1 cellular context compared by ENCODE assay signal in the genomic region with DNA sequence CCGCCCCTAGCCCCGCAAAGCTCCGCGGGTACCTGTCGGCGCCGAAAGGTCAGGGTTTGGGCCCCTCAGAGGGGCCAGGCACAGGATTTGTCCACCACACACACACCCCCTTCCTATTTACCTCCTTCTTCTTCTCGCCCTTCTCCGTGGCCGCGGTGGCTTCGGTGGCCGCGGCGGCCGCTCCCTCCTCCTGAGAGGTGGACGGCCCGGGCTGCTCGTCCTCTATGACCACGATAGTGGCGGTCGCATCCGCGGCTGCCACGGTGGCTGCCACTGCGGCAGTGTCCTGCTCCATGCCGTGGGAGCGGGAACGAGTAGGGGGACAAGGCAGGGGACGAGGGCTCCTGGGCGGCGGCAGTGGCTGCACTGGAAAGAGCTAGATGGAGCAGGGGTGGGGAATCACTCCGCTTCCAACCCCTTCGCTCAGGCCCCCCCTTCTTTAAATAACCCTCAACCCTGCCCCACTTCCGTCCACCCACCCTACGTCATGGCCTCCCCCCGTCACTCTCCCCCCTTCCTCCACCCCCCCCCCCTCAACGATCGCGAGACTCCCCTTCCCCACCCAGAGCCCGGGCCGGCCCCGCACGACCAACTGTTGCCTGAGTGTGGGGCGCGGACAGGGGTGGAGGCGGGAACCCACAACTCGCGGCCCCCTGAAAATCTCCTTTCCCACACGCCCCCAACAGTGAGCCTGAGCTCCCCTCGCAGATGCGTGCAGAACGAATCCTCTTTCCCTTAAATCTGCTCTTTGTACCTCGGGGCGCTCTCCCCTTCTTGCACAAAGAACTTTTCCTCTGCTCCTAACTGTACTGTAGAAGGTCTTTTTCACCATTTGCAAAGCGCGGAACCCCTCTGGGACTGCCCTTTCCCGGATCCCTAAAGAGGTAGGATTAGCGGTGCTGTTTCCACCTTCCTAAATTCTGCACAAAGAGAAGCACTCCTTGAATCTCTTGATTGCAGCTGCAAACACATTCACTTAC.
A peak's percentile ranks its signal among the peaks of the same experiment; 100 is the strongest.
TF ChIP-seq lines count a peak whose summit lies in the region.

A gene with protein sequence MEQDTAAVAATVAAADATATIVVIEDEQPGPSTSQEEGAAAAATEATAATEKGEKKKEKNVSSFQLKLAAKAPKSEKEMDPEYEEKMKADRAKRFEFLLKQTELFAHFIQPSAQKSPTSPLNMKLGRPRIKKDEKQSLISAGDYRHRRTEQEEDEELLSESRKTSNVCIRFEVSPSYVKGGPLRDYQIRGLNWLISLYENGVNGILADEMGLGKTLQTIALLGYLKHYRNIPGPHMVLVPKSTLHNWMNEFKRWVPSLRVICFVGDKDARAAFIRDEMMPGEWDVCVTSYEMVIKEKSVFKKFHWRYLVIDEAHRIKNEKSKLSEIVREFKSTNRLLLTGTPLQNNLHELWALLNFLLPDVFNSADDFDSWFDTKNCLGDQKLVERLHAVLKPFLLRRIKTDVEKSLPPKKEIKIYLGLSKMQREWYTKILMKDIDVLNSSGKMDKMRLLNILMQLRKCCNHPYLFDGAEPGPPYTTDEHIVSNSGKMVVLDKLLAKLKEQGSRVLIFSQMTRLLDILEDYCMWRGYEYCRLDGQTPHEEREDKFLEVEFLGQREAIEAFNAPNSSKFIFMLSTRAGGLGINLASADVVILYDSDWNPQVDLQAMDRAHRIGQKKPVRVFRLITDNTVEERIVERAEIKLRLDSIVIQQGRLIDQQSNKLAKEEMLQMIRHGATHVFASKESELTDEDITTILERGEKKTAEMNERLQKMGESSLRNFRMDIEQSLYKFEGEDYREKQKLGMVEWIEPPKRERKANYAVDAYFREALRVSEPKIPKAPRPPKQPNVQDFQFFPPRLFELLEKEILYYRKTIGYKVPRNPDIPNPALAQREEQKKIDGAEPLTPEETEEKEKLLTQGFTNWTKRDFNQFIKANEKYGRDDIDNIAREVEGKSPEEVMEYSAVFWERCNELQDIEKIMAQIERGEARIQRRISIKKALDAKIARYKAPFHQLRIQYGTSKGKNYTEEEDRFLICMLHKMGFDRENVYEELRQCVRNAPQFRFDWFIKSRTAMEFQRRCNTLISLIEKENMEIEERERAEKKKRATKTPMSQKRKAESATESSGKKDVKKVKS (minus strand): TSS at position 415 of the 980 bp plus-strand sequence. CDS start 120 bp downstream, at position 295.

TF ChIP-seq in WTC11, 78 proteins besides CTCF, POLR2A, EP300 and RAD21 (continued from another document):
- 0 out of 2 replicates have a peak, but pooled peaks have one; percentile 47 for TF ChIP-seq FOXP1 (CRISPR knock-in tag; IDR thresholded peaks at IDR 0.05; ENCODE audit: borderline replicate concordance)
- TF ChIP-seq SMAD3 (CRISPR knock-in tag; IDR thresholded peaks at IDR 0.05; ENCODE audit: borderline replicate concordance) = 0 out of 2 replicates have a peak, but pooled peaks have one; percentile 25
